Comparison of ENCODE assay signal across 1 cellular context in genomic region chr6:108578595-108579038, GRCh38.
TF ChIP-seq lines count a peak whose summit lies in the region.

No MANE protein-coding gene starts in this region.

TF ChIP-seq in K562, 482 proteins besides CTCF, POLR2A, EP300 and RAD21 (continued from another document and continues in another):
- TF ChIP-seq TRIM25 (IDR thresholded peaks at IDR 0.05; ENCODE audit: borderline replicate concordance) (no peak), MBD2 (IDR thresholded peaks at IDR 0.05; ENCODE audit: borderline replicate concordance, low read depth) (peak; percentile 61; the same call in 1 of the 2 replicates), POLR3G (IDR thresholded peaks at IDR 0.05; ENCODE audit: extremely low read depth, insufficient read length, insufficient replicate concordance) (no peak), ZNF395 (CRISPR knock-in tag; IDR thresholded peaks at IDR 0.05) (no peak; the same call in 1 of the 2 replicates), HOXB6 (CRISPR knock-in tag; IDR thresholded peaks at IDR 0.05; ENCODE audit: borderline replicate concordance) (no peak), ARID1B (IDR thresholded peaks at IDR 0.05) (peak; percentile 98), PURB (CRISPR knock-in tag; IDR thresholded peaks at IDR 0.05; ENCODE audit: low read depth) (no peak), BCL6 (CRISPR knock-in tag; IDR thresholded peaks at IDR 0.05) (no peak), ZNF41 (CRISPR knock-in tag; conservative IDR thresholded peaks at IDR 0.05) (no peak), POLR3A (IDR thresholded peaks at IDR 0.05; ENCODE audit: borderline replicate concordance, extremely low read depth, insufficient read depth, insufficient read length) (no peak), RHOXF2B (CRISPR knock-in tag; conservative IDR thresholded peaks at IDR 0.05) (no peak), RNF2 (IDR thresholded peaks at IDR 0.05) (peak; percentile 76), ATF1 (CRISPR knock-in tag; IDR thresholded peaks at IDR 0.05) (no peak), ATF1 (tag; IDR thresholded peaks at IDR 0.05) (peak; percentile 82), ZNF707 (CRISPR knock-in tag; conservative IDR thresholded peaks at IDR 0.05) (no peak), ZMIZ1 (IDR thresholded peaks at IDR 0.05; ENCODE audit: low read depth in 2 of 2, low read length in 2 of 2) (peak in 1 of 2 experiments; percentile 83; a peak in 2 of 4 replicates), E2F8 (IDR thresholded peaks at IDR 0.05; ENCODE audit: low read depth, partially characterized antibody) (no peak), SNRNP70 (optimal IDR thresholded peaks at IDR 0.05; ENCODE audit: low read depth, low read length) (no peak), CLOCK (CRISPR knock-in tag; IDR thresholded peaks at IDR 0.05; ENCODE audit: borderline replicate concordance) (no peak), DACH1 (IDR thresholded peaks at IDR 0.05; ENCODE audit: partially characterized antibody) (peak; percentile 20), PYGO2 (tag; IDR thresholded peaks at IDR 0.05) (no peak), C11orf30 (IDR thresholded peaks at IDR 0.05; ENCODE audit: low read depth) (peak; percentile 85), TAF1 (IDR thresholded peaks at IDR 0.05; ENCODE audit: control insufficient read depth, extremely low read depth, insufficient read depth, low read length, severe bottlenecking) (no peak), RBM17 (IDR thresholded peaks at IDR 0.05; ENCODE audit: borderline replicate concordance, low read depth, low read length) (no peak), SRSF3 (IDR thresholded peaks at IDR 0.05; ENCODE audit: insufficient read depth, low read length) (no peak), PHB2 (IDR thresholded peaks at IDR 0.05; ENCODE audit: low read depth) (peak; percentile 69; the same call in 1 of the 2 replicates), ATF3 (IDR thresholded peaks at IDR 0.05) (peak; percentile 93), ATF3 (CRISPR knock-in tag; conservative IDR thresholded peaks at IDR 0.05) (no peak; the same call in 1 of the 2 replicates), RERE (CRISPR knock-in tag; IDR thresholded peaks at IDR 0.05; ENCODE audit: borderline replicate concordance) (no peak), ATF6 (CRISPR knock-in tag; IDR thresholded peaks at IDR 0.05) (no peak), PATZ1 (CRISPR knock-in tag; IDR thresholded peaks at IDR 0.05; ENCODE audit: borderline replicate concordance) (no peak), CBX1 (IDR thresholded peaks at IDR 0.05; ENCODE audit: low read depth) (no peak), HLTF (IDR thresholded peaks at IDR 0.05) (peak; percentile 64; the same call in 1 of the 2 replicates), TCF7 (IDR thresholded peaks at IDR 0.05; ENCODE audit: borderline replicate concordance) (no peak)
